Comparison of ENCODE assay signal across 13 cellular contexts in the genomic region with DNA sequence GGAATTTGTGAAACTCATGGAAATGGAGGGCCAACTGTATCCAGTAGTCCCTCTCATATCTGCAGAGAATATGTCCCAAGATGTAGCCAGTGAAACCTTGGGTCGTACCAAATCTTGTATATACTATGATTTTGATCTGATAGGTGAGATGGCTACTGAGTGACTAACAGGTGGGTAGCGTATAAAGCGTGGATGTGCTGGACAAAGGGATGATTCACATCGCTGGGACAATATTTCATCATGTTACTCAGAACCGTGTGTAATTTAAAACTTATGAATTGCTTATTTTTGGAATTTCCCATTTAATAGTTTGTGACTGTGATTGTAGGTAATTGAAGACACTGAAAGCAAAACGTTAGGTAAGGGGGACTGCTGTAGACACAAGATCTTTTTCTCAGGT.
"Had no signal": no experiment of that assay in that cellular context is flagged by ENCODE, and none has a peak within 500 bp of the region (broad histone marks: within the 10 kb centered on the region; RNA-seq: fewer than 3 reads in every experiment).

No MANE protein-coding gene starts in this region.

- H3K9ac ChIP-seq: parathyroid adenoma had no signal

- H3K4me3 Mint-ChIP-seq: activated B cell treated with CpG ODN at 0.5 μM for 24 hours; activated CD4-positive, alpha-beta T cell treated with anti-CD3 and anti-CD28 coated beads, Interleukin-2, amount 10 ng/mL, durations not matched to agents 24 days and 14 days; activated naive CD4-positive, alpha-beta T cell treated with anti-CD3 and anti-CD28 coated beads, Interleukin-2, amount 10 ng/mL, durations not matched to agents 7 days and 5 days; mesothelial cell of epicardium; T-helper 1 cell treated with Interleukin-12 subunit alpha and Interleukin-12 subunit beta and Interleukin-4 antibody, amounts not matched to agents 30 μg/mL and 1 μg/mL, for 36 hours had no signal

- H3K36me3 ChIP-seq: brain microvascular endothelial cell, gastroesophageal sphincter had no signal

- H3K4me1 ChIP-seq: gastroesophageal sphincter, parathyroid adenoma had no signal

- H3K4me2 ChIP-seq: hepatocyte had no signal

- H3K27me3 Mint-ChIP-seq: activated B cell treated with CpG ODN at 0.5 μM for 24 hours; activated CD4-positive, alpha-beta T cell treated with anti-CD3 and anti-CD28 coated beads, Interleukin-2, amount 10 ng/mL, durations not matched to agents 24 days and 14 days; activated naive CD4-positive, alpha-beta T cell treated with anti-CD3 and anti-CD28 coated beads, Interleukin-2, amount 10 ng/mL, durations not matched to agents 7 days and 5 days had no signal

- H3K27ac ChIP-seq: brain microvascular endothelial cell, dorsolateral prefrontal cortex, esophagus muscularis mucosa, gastroesophageal sphincter, hepatocyte, parathyroid adenoma had no signal

- H3K27me3 ChIP-seq: brain microvascular endothelial cell, dorsolateral prefrontal cortex, esophagus muscularis mucosa, gastroesophageal sphincter, hepatocyte had no signal

- H3K79me2 ChIP-seq: hepatocyte, parathyroid adenoma had no signal

- H3K27ac Mint-ChIP-seq: activated B cell treated with CpG ODN at 0.5 μM for 24 hours; activated CD4-positive, alpha-beta T cell treated with anti-CD3 and anti-CD28 coated beads, Interleukin-2, amount 10 ng/mL, durations not matched to agents 24 days and 14 days; activated naive CD4-positive, alpha-beta T cell treated with anti-CD3 and anti-CD28 coated beads, Interleukin-2, amount 10 ng/mL, durations not matched to agents 7 days and 5 days; mesothelial cell of epicardium; T-helper 1 cell treated with Interleukin-12 subunit alpha and Interleukin-12 subunit beta and Interleukin-4 antibody, amounts not matched to agents 30 μg/mL and 1 μg/mL, for 36 hours had no signal

- H2AFZ ChIP-seq: hepatocyte, parathyroid adenoma had no signal

- ATAC-seq: gastroesophageal sphincter had no signal

- H3K4me3 ChIP-seq: dorsolateral prefrontal cortex, esophagus muscularis mucosa, gastroesophageal sphincter, hepatocyte had no signal

- H3K4me1 Mint-ChIP-seq: activated B cell treated with CpG ODN at 0.5 μM for 24 hours; activated CD4-positive, alpha-beta T cell treated with anti-CD3 and anti-CD28 coated beads, Interleukin-2, amount 10 ng/mL, durations not matched to agents 24 days and 14 days; activated naive CD4-positive, alpha-beta T cell treated with anti-CD3 and anti-CD28 coated beads, Interleukin-2, amount 10 ng/mL, durations not matched to agents 7 days and 5 days; mesothelial cell of epicardium had no signal

- H3K9me3 ChIP-seq: esophagus muscularis mucosa, gastroesophageal sphincter had no signal

- H3K9me3 Mint-ChIP-seq: activated B cell treated with CpG ODN at 0.5 μM for 24 hours; activated CD4-positive, alpha-beta T cell treated with anti-CD3 and anti-CD28 coated beads, Interleukin-2, amount 10 ng/mL, durations not matched to agents 24 days and 14 days; activated naive CD4-positive, alpha-beta T cell treated with anti-CD3 and anti-CD28 coated beads, Interleukin-2, amount 10 ng/mL, durations not matched to agents 7 days and 5 days; mesothelial cell of epicardium; T-helper 1 cell treated with Interleukin-12 subunit alpha and Interleukin-12 subunit beta and Interleukin-4 antibody, amounts not matched to agents 30 μg/mL and 1 μg/mL, for 36 hours had no signal

- DNase-seq: activated B cell treated with CpG ODN at 0.5 μM for 24 hours; activated CD4-positive, alpha-beta T cell treated with anti-CD3 and anti-CD28 coated beads, Interleukin-2, amount 10 ng/mL, durations not matched to agents 24 days and 14 days; activated CD8-positive, alpha-beta memory T cell treated with anti-CD3 and anti-CD28 coated beads for 24 hours; activated naive CD4-positive, alpha-beta T cell treated with anti-CD3 and anti-CD28 coated beads, Interleukin-2, amount 10 ng/mL, durations not matched to agents 7 days and 5 days; brain microvascular endothelial cell; dorsolateral prefrontal cortex; small intestine had no signal

- H3K36me3 Mint-ChIP-seq: mesothelial cell of epicardium had no signal
